8 cellular contexts compared by ENCODE assay signal in the genomic region with DNA sequence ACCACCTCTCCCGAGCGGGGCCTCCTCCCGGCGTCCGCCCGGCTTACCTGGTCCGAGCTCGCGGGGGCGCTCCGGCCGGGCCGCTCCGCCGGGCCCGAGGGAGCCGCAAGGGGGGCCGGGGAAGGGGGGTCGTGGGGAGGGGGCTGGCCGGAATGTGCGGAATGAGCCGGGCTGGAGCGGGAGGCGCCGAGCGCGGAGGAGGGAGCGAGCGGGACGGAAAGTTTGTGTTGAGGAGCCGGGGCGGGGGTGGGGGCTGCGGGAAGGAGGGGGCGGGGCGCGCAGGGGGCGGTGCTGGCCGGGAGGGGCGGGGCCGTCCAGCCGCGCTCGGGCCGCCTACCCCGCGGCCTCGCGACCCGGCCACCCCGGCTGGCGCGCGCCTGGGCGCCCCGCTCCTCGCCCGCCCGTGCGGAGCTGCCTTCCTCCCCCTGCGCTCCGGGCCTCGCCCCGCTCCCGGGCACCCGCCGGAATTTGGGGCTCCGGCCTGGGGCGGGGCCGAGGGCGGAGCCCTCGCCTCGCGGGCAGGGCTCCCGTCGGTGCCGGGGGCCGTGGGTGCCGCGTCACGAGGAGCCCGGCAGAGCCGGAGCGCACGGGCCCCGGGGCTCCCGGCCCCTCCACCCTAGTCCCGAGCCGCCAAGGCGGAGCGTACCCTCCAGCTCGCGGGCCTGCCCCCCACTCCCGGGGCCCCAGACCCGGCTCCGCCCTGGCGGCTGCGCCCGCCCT. TPM values are rescaled to one million over a fixed set of nuclear protein-coding genes. Genes with fewer than 3 reads are reported as not detected.
DNase-seq lines count a peak whose midpoint lies in the region; ATAC-seq and TF ChIP-seq lines count a peak whose summit lies in the region.

A gene (minus strand): TSS at position 229 of the 720 bp plus-strand sequence.

- TF ChIP-seq CTCF in adrenal gland (IDR thresholded peaks at IDR 0.05): no peak

- peak within 1 kb of the TSS; percentile 81 to 91 (median 85) for H3K4me3 Mint-ChIP-seq in CD4-positive, CD25-positive, alpha-beta regulatory T cell

- peaks cover 10% of the 10 kb centered on the region for H3K27me3 ChIP-seq in CD4-positive, CD25-positive, alpha-beta regulatory T cell (ENCODE audit: control insufficient read depth, insufficient read depth, low read length)
- peaks cover 5% of the 10 kb centered on the region for H3K27me3 ChIP-seq in H7 (ENCODE audit: control insufficient read depth, insufficient read depth, low read length)
- no peaks in the 10 kb centered on the region for H3K27me3 ChIP-seq in adrenal gland
- H3K27me3 ChIP-seq in right cardiac atrium (ENCODE audit: control insufficient read depth, insufficient read depth): no peaks in the 10 kb centered on the region

- H3K4me1 ChIP-seq in CD4-positive, CD25-positive, alpha-beta regulatory T cell (ENCODE audit: control insufficient read depth, insufficient read depth, low read length, poor library complexity, severe bottlenecking): peaks cover 17% of the 10 kb centered on the region
- peaks cover 7 to 19% of the 10 kb centered on the region in 2 donors for H3K4me1 ChIP-seq in adrenal gland (replicated peaks in 1 of 2)
- peaks cover 7% of the 10 kb centered on the region for H3K4me1 ChIP-seq in right cardiac atrium (ENCODE audit: control insufficient read depth, insufficient read depth, low read length)

- no peak within 1 kb of the TSS for H3K27ac ChIP-seq in CD4-positive, CD25-positive, alpha-beta regulatory T cell (ENCODE audit: insufficient read depth, low read length, poor library complexity, severe bottlenecking)
- H3K27ac ChIP-seq in adrenal gland (peak within 1 kb of the TSS in 4 of 5 donors; percentile 66 to 91 (median 75)), right cardiac atrium (ENCODE audit: low read length) (peak within 1 kb of the TSS; percentile 81)

- H3K36me3 ChIP-seq in CD4-positive, CD25-positive, alpha-beta regulatory T cell (ENCODE audit: control insufficient read depth, insufficient read depth, low read length): no peaks in the 10 kb centered on the region
- H3K36me3 ChIP-seq in H7 (replicated peaks; ENCODE audit: control insufficient read depth, insufficient read depth, low read length): no peaks in the 10 kb centered on the region
- H3K36me3 ChIP-seq in adrenal gland (replicated peaks in 1 of 2): no peaks in the 10 kb centered on the region

- 0 to 1% (median 1%) methylated on average over 4 to 96 of the region's 98 CpGs for WGBS in adrenal gland, 4 donors
- under 1% methylated on average over 97 of the region's 98 CpGs for WGBS in right cardiac atrium

- H3K4me3 ChIP-seq in CD4-positive, CD25-positive, alpha-beta regulatory T cell (ENCODE audit: low read depth, low read length): no peak within 1 kb of the TSS
- H3K4me3 ChIP-seq in H7 (ENCODE audit: insufficient read depth, low read depth, low read length): peak within 1 kb of the TSS; percentile 73
- peak within 1 kb of the TSS in 2 of 4 donors; percentile 69 to 83 for H3K4me3 ChIP-seq in adrenal gland
- H3K4me3 ChIP-seq in right cardiac atrium (ENCODE audit: low read length): peak within 1 kb of the TSS; percentile 96

- no peaks in the 10 kb centered on the region for H3K36me3 Mint-ChIP-seq in CD4-positive, CD25-positive, alpha-beta regulatory T cell

- H3K27ac Mint-ChIP-seq in CD4-positive, CD25-positive, alpha-beta regulatory T cell: peak within 1 kb of the TSS in 2 of 3 donors; percentile 47 to 66

- no peak for TF ChIP-seq POLR2A in adrenal gland (IDR thresholded peaks at IDR 0.05)

- peaks cover 28% of the 10 kb centered on the region for H3K27me3 Mint-ChIP-seq in CD4-positive, CD25-positive, alpha-beta regulatory T cell

- no peaks in the 10 kb centered on the region for H3K9me3 ChIP-seq in CD4-positive, CD25-positive, alpha-beta regulatory T cell (ENCODE audit: control insufficient read depth in 2 of 2, low read length in 2 of 2)
- H3K9me3 ChIP-seq in adrenal gland (replicated peaks in 1 of 3): no peaks in the 10 kb centered on the region
- H3K9me3 ChIP-seq in right cardiac atrium (ENCODE audit: control insufficient read depth, low read length): no peaks in the 10 kb centered on the region

- peak; percentile 59 to 62 for ATAC-seq in CD4-positive, CD25-positive, alpha-beta regulatory T cell (ENCODE audit: low read depth in 2 of 2)
- ATAC-seq in right cardiac atrium (peak; percentile 62), sciatic nerve (peak; percentile 66)

- intact Hi-C loops in adrenal gland (cut with DNase I): no loop called here
- intact Hi-C loops in right cardiac atrium (cut with DNase I): no loop called here
- intact Hi-C loops in sciatic nerve (cut with DNase I): no loop called here

- H3K4me1 Mint-ChIP-seq in CD4-positive, CD25-positive, alpha-beta regulatory T cell: peaks cover 0 to 24% (median 5%) of the 10 kb centered on the region in 4 donors

- H3K9me3 Mint-ChIP-seq in CD4-positive, CD25-positive, alpha-beta regulatory T cell: peaks cover 0 to 2% (median 0%) of the 10 kb centered on the region in 7 donors

- DNase-seq in CD4-positive, CD25-positive, alpha-beta regulatory T cell: peak; percentile 29 to 52 (median 44)
- DNase-seq in H7 (peak; percentile 100), SK-N-DZ (ENCODE audit: low spot score) (peak; percentile 62), adrenal gland (peak in 3 of 7 donors; percentile 44 to 58 (median 49)), right cardiac atrium (peak; percentile 82 to 89 (median 84)), sciatic nerve (ENCODE audit: low spot score) (peak; percentile 85), cerebellar nuclear complex (lab: John Stamatoyannopoulos, UW) (no peak), NCI-H187 treated with DMSO at 0.1 percent for 48 hours (lab: John Stamatoyannopoulos, UW) (no peak)

RNA-seq across cellular contexts. Expression of the gene that starts here (rescaled TPM):
- total RNA-seq in CD4-positive, CD25-positive, alpha-beta regulatory T cell: not detected
- under 1 TPM in 3 of 4 donors, not detected in 1; 0.18 to 0.24 (median 0.20) TPM for polyA plus RNA-seq in CD4-positive, CD25-positive, alpha-beta regulatory T cell
- 17.6 and 18.0 TPM in 2 replicates for total RNA-seq in H7 (2014; rRNA removed; shearing (Covaris generic))
- 8.2 and 9.6 TPM in 2 replicates for polyA plus RNA-seq in SK-N-DZ (2014; cell fraction: cytosol; rRNA removed)
- polyA plus RNA-seq in SK-N-DZ (2014; cell fraction: nucleus; rRNA removed): 12.2 and 15.4 TPM in 2 replicates
- total RNA-seq in adrenal gland (10 to 100 TPM in 3 of 8 donors, 1 to 10 TPM in 5; 4.8 to 14.3 (median 8.7) TPM), right cardiac atrium (10 to 100 TPM; 27.0 to 50.1 (median 38.2) TPM), sciatic nerve (20.5 TPM)
- polyA plus RNA-seq in adrenal gland (10 to 100 TPM in 2 of 3 donors, 1 to 10 TPM in 1; 5.5 to 15.5 (median 12.2) TPM), right cardiac atrium (27.1 TPM)

Comparison
In these comparisons a context has a peak if more than half of its experiments do, and no peak if none do; other contexts are left out.
1. RNA of the gene that starts here (polyA plus RNA-seq): 27.1 TPM in right cardiac atrium (single experiment) and 5.5 to 15.5 TPM in adrenal gland; 0.18 to 0.24 TPM in CD4-positive, CD25-positive, alpha-beta regulatory T cell; every median in the first group is over 4 times any median in the second.
2. Peak in DNase-seq and ATAC-seq in CD4-positive, CD25-positive, alpha-beta regulatory T cell; RNA of the gene not detected or under 1 TPM.
3. DNase-seq: peak in H7 (single experiment), SK-N-DZ (single experiment), right cardiac atrium (3 of 3) and sciatic nerve (single experiment); none in cerebellar nuclear complex (0 of 2) and NCI-H187 treated with DMSO at 0.1 percent for 48 hours (single experiment).
4. Peak in every context shown above with its lines, with median percentiles within 50 percentile points of each other: ATAC-seq.